Comparison of ENCODE assay signal across 1 cellular context in genomic region chr2:143683977-143684376, GRCh38.
TF ChIP-seq lines count a peak whose summit lies in the region.

No MANE protein-coding gene starts in this region.

TF ChIP-seq in HepG2, 621 proteins besides CTCF, POLR2A, EP300 and RAD21 (continued from another document):
- TF ChIP-seq CREB3 (CRISPR knock-in tag; IDR thresholded peaks at IDR 0.05), result no peak
- no peak for TF ChIP-seq PAXIP1 (CRISPR knock-in tag; conservative IDR thresholded peaks at IDR 0.05)
- no peak for TF ChIP-seq SNAPC5 (CRISPR knock-in tag; IDR thresholded peaks at IDR 0.05; ENCODE audit: borderline replicate concordance)
- TF ChIP-seq MAFF (IDR thresholded peaks at IDR 0.05; ENCODE audit: low read depth, low read length), result 0 out of 2 replicates have a peak, but pooled peaks have one; percentile 26
- TF ChIP-seq MAFK (conservative IDR thresholded peaks at IDR 0.05 in 1 of 2, IDR thresholded peaks at IDR 0.05 in 1 of 2; ENCODE audit: low read length in 2 of 2), result peak; percentile 28 to 56; a peak in 2 of 4 replicates
- TF ChIP-seq HIC2 (CRISPR knock-in tag; IDR thresholded peaks at IDR 0.05; ENCODE audit: low read depth), result no peak
- TF ChIP-seq KDM5B (CRISPR knock-in tag; IDR thresholded peaks at IDR 0.05; ENCODE audit: borderline replicate concordance), result no peak
